Comparison of ENCODE assay signal across 1 cellular context in genomic region chr2:64989126-64989981, GRCh38.
TF ChIP-seq lines count a peak whose summit lies in the region.

TSS of gene SLC1A4 (plus strand) at chr2:64989399. CDS start at chr2:64989644, 245 bp downstream.

TF ChIP-seq in K562, 482 proteins besides CTCF, POLR2A, EP300 and RAD21 (continued from another document and continues in another):
- no peak; the same call in 1 of the 2 replicates for TF ChIP-seq TFAP4 (CRISPR knock-in tag; IDR thresholded peaks at IDR 0.05; ENCODE audit: borderline replicate concordance)
- no peak for TF ChIP-seq SMARCA4 (IDR thresholded peaks at IDR 0.05)
- TF ChIP-seq ZNF445 (CRISPR knock-in tag; IDR thresholded peaks at IDR 0.05; ENCODE audit: low read depth), result no peak
- TF ChIP-seq, protein P1, sequence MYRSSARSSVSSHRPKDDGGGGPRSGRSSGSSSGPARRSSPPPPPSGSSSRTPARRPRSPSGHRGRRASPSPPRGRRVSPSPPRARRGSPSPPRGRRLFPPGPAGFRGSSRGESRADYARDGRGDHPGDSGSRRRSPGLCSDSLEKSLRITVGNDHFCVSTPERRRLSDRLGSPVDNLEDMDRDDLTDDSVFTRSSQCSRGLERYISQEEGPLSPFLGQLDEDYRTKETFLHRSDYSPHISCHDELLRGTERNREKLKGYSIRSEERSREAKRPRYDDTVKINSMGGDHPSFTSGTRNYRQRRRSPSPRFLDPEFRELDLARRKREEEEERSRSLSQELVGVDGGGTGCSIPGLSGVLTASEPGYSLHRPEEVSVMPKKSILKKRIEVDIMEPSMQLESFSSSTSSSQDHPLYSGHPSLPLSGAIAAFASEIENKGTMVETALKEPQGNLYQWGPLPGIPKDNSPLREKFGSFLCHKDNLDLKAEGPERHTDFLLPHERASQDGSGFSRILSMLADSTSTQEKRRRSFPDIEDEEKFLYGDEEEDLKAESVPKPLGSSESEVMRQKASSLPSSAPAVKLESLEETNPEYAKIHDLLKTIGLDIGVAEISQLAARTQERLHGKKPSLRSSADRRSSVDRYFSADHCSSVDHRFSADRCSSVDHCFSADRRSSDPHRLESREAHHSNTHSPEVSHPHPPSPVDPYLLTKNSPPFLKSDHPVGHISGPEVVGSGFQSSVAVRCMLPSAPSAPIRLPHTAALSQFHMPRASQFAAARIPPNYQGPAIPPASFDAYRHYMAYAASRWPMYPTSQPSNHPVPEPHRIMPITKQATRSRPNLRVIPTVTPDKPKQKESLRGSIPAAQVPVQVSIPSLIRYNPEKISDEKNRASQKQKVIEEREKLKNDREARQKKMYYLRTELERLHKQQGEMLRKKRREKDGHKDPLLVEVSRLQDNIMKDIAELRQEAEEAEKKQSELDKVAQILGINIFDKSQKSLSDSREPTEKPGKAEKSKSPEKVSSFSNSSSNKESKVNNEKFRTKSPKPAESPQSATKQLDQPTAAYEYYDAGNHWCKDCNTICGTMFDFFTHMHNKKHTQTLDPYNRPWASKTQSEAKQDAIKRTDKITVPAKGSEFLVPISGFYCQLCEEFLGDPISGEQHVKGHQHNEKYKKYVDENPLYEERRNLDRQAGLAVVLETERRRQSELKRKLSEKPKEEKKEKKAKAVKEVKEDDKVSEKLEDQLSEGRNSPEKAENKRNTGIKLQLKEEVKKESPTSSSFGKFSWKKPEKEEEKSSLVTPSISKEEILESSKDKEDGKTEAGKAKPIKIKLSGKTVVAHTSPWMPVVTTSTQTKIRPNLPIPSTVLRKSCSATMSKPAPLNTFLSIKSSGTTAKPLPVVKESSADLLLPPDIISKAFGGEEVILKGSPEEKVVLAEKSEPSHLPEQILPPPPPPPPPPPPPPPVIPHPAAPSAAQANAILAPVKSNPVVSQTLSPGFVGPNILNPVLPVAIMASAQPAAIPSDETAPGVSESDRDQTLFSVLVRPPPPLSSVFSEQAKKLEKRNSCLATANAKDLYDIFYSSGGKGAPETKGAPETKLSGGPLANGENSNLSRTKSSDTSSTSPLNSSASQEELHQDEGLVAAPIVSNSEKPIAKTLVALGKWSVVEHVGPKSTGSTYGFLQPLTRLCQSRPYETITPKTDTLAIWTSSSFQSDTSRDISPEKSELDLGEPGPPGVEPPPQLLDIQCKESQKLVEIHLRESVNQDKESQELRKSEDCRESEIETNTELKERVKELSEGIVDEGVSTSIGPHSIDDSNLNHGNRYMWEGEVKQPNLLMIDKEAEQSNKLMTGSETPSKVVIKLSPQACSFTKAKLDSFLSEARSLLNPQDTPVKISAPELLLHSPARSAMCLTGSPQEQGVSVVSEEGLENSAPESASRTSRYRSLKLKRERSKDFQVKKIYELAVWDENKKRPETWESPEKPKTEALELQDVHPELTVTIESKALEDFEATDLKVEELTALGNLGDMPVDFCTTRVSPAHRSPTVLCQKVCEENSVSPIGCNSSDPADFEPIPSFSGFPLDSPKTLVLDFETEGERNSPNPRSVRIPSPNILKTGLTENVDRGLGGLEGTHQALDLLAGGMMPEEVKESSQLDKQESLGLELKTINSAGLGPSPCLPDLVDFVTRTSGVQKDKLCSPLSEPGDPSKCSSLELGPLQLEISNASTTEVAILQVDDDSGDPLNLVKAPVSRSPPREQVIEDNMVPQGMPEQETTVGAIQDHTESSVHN (IDR thresholded peaks at IDR 0.05; ENCODE audit: borderline replicate concordance in 1 of 2, low read depth in 1 of 2), result no peak
- TF ChIP-seq ZNF347 (CRISPR knock-in tag; IDR thresholded peaks at IDR 0.05; ENCODE audit: low read depth), result no peak
- TF ChIP-seq ETV6 (IDR thresholded peaks at IDR 0.05; ENCODE audit: borderline replicate concordance in 1 of 2, low read depth in 2 of 2, low read length in 1 of 2), result no peak
- no peak for TF ChIP-seq ETV6 (CRISPR knock-in tag; IDR thresholded peaks at IDR 0.05; ENCODE audit: borderline replicate concordance)
- TF ChIP-seq DLX4 (CRISPR knock-in tag; IDR thresholded peaks at IDR 0.05), result no peak
- TF ChIP-seq ZNF134 (CRISPR knock-in tag; conservative IDR thresholded peaks at IDR 0.05), result no peak
- TF ChIP-seq BRF2 (IDR thresholded peaks at IDR 0.05; ENCODE audit: borderline replicate concordance, insufficient read depth, insufficient read length), result no peak
- TF ChIP-seq ZNF589 (CRISPR knock-in tag; IDR thresholded peaks at IDR 0.05; ENCODE audit: low read depth), result no peak
- TF ChIP-seq ZNF830 (CRISPR knock-in tag; IDR thresholded peaks at IDR 0.05), result no peak
- no peak for TF ChIP-seq HDAC6 (IDR thresholded peaks at IDR 0.05; ENCODE audit: low read depth, low read length)
- no peak for TF ChIP-seq SPI1 (IDR thresholded peaks at IDR 0.05; ENCODE audit: borderline replicate concordance, low read depth, low read length)
- TF ChIP-seq GTF2E2 (tag; IDR thresholded peaks at IDR 0.05), result no peak
- TF ChIP-seq, protein P2, sequence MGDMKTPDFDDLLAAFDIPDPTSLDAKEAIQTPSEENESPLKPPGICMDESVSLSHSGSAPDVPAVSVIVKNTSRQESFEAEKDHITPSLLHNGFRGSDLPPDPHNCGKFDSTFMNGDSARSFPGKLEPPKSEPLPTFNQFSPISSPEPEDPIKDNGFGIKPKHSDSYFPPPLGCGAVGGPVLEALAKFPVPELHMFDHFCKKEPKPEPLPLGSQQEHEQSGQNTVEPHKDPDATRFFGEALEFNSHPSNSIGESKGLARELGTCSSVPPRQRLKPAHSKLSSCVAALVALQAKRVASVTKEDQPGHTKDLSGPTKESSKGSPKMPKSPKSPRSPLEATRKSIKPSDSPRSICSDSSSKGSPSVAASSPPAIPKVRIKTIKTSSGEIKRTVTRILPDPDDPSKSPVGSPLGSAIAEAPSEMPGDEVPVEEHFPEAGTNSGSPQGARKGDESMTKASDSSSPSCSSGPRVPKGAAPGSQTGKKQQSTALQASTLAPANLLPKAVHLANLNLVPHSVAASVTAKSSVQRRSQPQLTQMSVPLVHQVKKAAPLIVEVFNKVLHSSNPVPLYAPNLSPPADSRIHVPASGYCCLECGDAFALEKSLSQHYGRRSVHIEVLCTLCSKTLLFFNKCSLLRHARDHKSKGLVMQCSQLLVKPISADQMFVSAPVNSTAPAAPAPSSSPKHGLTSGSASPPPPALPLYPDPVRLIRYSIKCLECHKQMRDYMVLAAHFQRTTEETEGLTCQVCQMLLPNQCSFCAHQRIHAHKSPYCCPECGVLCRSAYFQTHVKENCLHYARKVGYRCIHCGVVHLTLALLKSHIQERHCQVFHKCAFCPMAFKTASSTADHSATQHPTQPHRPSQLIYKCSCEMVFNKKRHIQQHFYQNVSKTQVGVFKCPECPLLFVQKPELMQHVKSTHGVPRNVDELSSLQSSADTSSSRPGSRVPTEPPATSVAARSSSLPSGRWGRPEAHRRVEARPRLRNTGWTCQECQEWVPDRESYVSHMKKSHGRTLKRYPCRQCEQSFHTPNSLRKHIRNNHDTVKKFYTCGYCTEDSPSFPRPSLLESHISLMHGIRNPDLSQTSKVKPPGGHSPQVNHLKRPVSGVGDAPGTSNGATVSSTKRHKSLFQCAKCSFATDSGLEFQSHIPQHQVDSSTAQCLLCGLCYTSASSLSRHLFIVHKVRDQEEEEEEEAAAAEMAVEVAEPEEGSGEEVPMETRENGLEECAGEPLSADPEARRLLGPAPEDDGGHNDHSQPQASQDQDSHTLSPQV (IDR thresholded peaks at IDR 0.05), result no peak
- TF ChIP-seq ZNF316 (IDR thresholded peaks at IDR 0.05), result no peak
- TF ChIP-seq TAF1 (IDR thresholded peaks at IDR 0.05; ENCODE audit: control insufficient read depth, extremely low read depth, insufficient read depth, low read length, severe bottlenecking), result no peak
- TF ChIP-seq ZC3H4 (CRISPR knock-in tag; IDR thresholded peaks at IDR 0.05; ENCODE audit: borderline replicate concordance), result 0 out of 2 replicates have a peak, but pooled peaks have one; percentile 63
- no peak for TF ChIP-seq THRA (IDR thresholded peaks at IDR 0.05)
- no peak for TF ChIP-seq NR2C2 (CRISPR knock-in tag; IDR thresholded peaks at IDR 0.05)
- no peak; the same call in 1 of the 2 replicates for TF ChIP-seq NR2C2 (tag; IDR thresholded peaks at IDR 0.05)
- TF ChIP-seq ZNF217 (CRISPR knock-in tag; IDR thresholded peaks at IDR 0.05), result no peak
- no peak for TF ChIP-seq NCOA2 (IDR thresholded peaks at IDR 0.05; ENCODE audit: partially characterized antibody in 2 of 2)
- no peak for TF ChIP-seq STAT6 (CRISPR knock-in tag; IDR thresholded peaks at IDR 0.05)
- TF ChIP-seq CHAMP1 (IDR thresholded peaks at IDR 0.05), result no peak
- no peak for TF ChIP-seq BRCA1 (IDR thresholded peaks at IDR 0.05)
- no peak for TF ChIP-seq BRCA1 (CRISPR knock-in tag; IDR thresholded peaks at IDR 0.05)
- TF ChIP-seq ZNF561 (CRISPR knock-in tag; conservative IDR thresholded peaks at IDR 0.05), result no peak
- TF ChIP-seq MTF1 (CRISPR knock-in tag; IDR thresholded peaks at IDR 0.05; ENCODE audit: borderline replicate concordance), result no peak
- TF ChIP-seq NFIC (IDR thresholded peaks at IDR 0.05), result peak; percentile 30
- TF ChIP-seq, protein P3, sequence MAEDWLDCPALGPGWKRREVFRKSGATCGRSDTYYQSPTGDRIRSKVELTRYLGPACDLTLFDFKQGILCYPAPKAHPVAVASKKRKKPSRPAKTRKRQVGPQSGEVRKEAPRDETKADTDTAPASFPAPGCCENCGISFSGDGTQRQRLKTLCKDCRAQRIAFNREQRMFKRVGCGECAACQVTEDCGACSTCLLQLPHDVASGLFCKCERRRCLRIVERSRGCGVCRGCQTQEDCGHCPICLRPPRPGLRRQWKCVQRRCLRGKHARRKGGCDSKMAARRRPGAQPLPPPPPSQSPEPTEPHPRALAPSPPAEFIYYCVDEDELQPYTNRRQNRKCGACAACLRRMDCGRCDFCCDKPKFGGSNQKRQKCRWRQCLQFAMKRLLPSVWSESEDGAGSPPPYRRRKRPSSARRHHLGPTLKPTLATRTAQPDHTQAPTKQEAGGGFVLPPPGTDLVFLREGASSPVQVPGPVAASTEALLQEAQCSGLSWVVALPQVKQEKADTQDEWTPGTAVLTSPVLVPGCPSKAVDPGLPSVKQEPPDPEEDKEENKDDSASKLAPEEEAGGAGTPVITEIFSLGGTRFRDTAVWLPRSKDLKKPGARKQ (CRISPR knock-in tag; IDR thresholded peaks at IDR 0.05), result no peak
- peak; percentile 78 for TF ChIP-seq MYC (IDR thresholded peaks at IDR 0.05; ENCODE audit: low read depth, low read length)
- no peak for TF ChIP-seq MYC (CRISPR knock-in tag; IDR thresholded peaks at IDR 0.05; ENCODE audit: borderline replicate concordance, low read depth)
- TF ChIP-seq NBN (IDR thresholded peaks at IDR 0.05; ENCODE audit: low read depth), result 0 out of 2 replicates have a peak, but pooled peaks have one; percentile 16
